Comparison of ENCODE assay signal across 8 cellular contexts in the genomic region with DNA sequence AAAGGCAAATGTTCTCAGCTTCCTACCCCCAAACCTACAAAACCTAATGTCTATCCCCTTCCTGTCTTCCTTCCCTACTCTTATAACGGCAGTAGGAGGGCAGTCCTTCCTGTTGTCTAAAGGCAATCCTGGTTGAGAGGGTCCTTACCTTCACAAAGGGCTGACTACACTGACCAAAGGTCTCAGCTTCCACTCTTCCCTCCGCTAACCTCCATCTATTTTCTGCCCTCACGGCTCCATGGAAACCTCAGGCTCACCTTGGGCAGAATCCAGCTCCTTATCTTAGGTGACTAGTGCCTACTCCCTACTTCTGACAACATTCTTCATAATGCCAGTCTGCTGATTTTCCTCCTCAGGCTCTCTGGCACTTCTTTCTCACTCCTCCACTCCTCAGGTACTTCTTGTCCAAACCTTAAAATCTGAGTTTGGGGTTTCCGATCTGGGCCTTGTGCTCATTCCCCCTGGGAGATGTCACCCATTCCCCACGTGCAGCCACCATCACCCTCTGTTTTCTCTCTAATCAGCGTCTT. TPM values are rescaled to one million over a fixed set of nuclear protein-coding genes. Genes with fewer than 3 reads are reported as not detected.
DNase-seq lines count a peak whose midpoint lies in the region; ATAC-seq, FAIRE-seq and TF ChIP-seq lines count a peak whose summit lies in the region.

No MANE protein-coding gene starts in this region.

- in situ Hi-C loops in GM12878 (cut with MboI): no loop called here

- peak overlapping the region; percentile 90 for H2AFZ ChIP-seq in GM12878 (ENCODE audit: control insufficient read depth, low read depth, low read length)

- H3K79me2 ChIP-seq in GM12878 (ENCODE audit: control insufficient read depth, insufficient read depth, low read length): peaks cover 25% of the 10 kb centered on the region

- RAD21 ChIA-PET in GM12878 (lab: Charles Lee; ENCODE audit: unreplicated experiment): interaction anchor here (0.6 to 1.7 kb wide), 3 partner anchors 8 to 670 kb away, joined by 3 to 9 read pairs (median 3); no protein-coding TSS in a partner anchor

- peaks cover 2% of the 10 kb centered on the region for H3K4me1 ChIP-seq in GM12878 (ENCODE audit: control insufficient read depth, insufficient read depth, low read length)
- H3K4me1 ChIP-seq in lung (ENCODE audit: control insufficient read depth in 2 of 2, insufficient read depth in 2 of 2, low read length in 2 of 2): peaks cover 3 to 8% of the 10 kb centered on the region in 2 donors

- CTCF ChIA-PET in GM12878 (lab: Yijun Ruan, JAX): interaction anchor here (0.7 to 4.3 kb wide), 3 partner anchors 12 to 279 kb away, joined by 3 to 28 read pairs (median 18); no protein-coding TSS in a partner anchor

- H3K27me3 ChIP-seq in GM12878 (replicated peaks in 1 of 2; ENCODE audit: control insufficient read depth in 2 of 2, insufficient read depth in 2 of 2, low read length in 1 of 2) (no peaks in the 10 kb centered on the region), lung (ENCODE audit: control insufficient read depth, insufficient read depth) (no peaks in the 10 kb centered on the region)

- SMC1A ChIA-PET in GM12878 (lab: Charles Lee; ENCODE audit: uncharacterized antibody, unreplicated experiment): interaction anchor here (1.5 kb wide), 1 partner anchor 12 kb away, joined by 8 read pairs; no protein-coding TSS in a partner anchor

- TSS peak; percentile 77 for BruUV-seq in GM12878 (replicated peaks; lab: Mats Ljungman, UMichigan)

- H4K20me1 ChIP-seq in GM12878 (ENCODE audit: control insufficient read depth, insufficient read depth): no peaks in the 10 kb centered on the region

- no peak for TF ChIP-seq CTCF in C4-2B (conservative IDR thresholded peaks at IDR 0.05)
- no peak for TF ChIP-seq CTCF in GM12878 (IDR thresholded peaks at IDR 0.05 in 2 of 3, conservative IDR thresholded peaks at IDR 0.05 in 1 of 3; ENCODE audit: control insufficient read depth in 2 of 3, extremely low read depth in 1 of 3, insufficient read depth in 1 of 3, low read depth in 3 of 3, low read length in 3 of 3)
- no peak for TF ChIP-seq CTCF in lung (IDR thresholded peaks at IDR 0.05; ENCODE audit: control extremely low read depth, extremely low read depth)

- TF ChIP-seq RAD21 in GM12878 (IDR thresholded peaks at IDR 0.05; ENCODE audit: insufficient read depth, low read depth, low read length): no peak

- 29% methylated on average over 6 of the region's 6 CpGs for WGBS in GM12878 (ENCODE audit: insufficient coverage, insufficient replicate concordance, low lambda C conversion rate, missing lambda C conversion rate)
- WGBS in lung, 2 donors: 14 to 18% methylated on average over 6 of the region's 6 CpGs

- TF ChIP-seq EP300 in GM12878 (IDR thresholded peaks at IDR 0.05; ENCODE audit: borderline replicate concordance in 1 of 2, control insufficient read depth in 1 of 2, low read depth in 2 of 2, low read length in 2 of 2): no peak

- POLR2A ChIA-PET in GM12878 (lab: Charles Lee): interaction anchor here (1.2 to 2.5 kb wide), 3 partner anchors 73 to 82 kb away, joined by 5 to 17 read pairs (median 11); a partner anchor contains a TSS

- peak overlapping the region; percentile 90 for H3K4me3 ChIP-seq in GM12878
- H3K4me3 ChIP-seq in lung: peak overlapping the region; percentile 59

- peak overlapping the region; percentile 88 for H3K27ac ChIP-seq in C4-2B
- H3K27ac ChIP-seq in KOPT-K1 (ENCODE audit: low read depth, low read length, poor library complexity, severe bottlenecking): peak overlapping the region; percentile 78
- no peak overlapping the region for H3K27ac ChIP-seq in GM12878 (ENCODE audit: control insufficient read depth, insufficient read depth)
- H3K27ac ChIP-seq in lung (ENCODE audit: low read depth in 1 of 2, low read length in 1 of 2): peak overlapping the region; percentile 85 to 89

- DNase-seq in GM12878 (ENCODE audit: low read depth, low spot score) (no peak), lung (ENCODE audit: low spot score) (peak; percentile 35), urothelium cell line (ENCODE audit: low spot score) (peak; percentile 47), NCI-H526 treated with DMSO at 0.1 percent for 48 hours (lab: John Stamatoyannopoulos, UW) (no peak)
- DNase-seq in stimulated activated CD4-positive, alpha-beta T cell treated with anti-CD3 and anti-CD28 coated beads, Interleukin-2, amount 100 ng/mL, for 48 hours: no peak

- peak; percentile 7 for FAIRE-seq in GM12878 (lab: Jason Lieb, UNC)
- FAIRE-seq in urothelium cell line (lab: Jason Lieb, UNC): no peak

- intact Hi-C loops in GM12878 (cut with micrococcal nuclease; ENCODE audit: unreplicated experiment): loop anchor here (2.0 kb wide), 1 partner anchor 75 kb away; a partner anchor contains a TSS

- ATAC-seq in GM12878: no peak
- ATAC-seq in lung (ENCODE audit: insufficient read depth, low FRiP score): no peak
- no peak for ATAC-seq in GM21529 (IDR thresholded peaks at IDR 0.05; ENCODE audit: unreplicated experiment)

- no peak for TF ChIP-seq POLR2A in GM12878 (IDR thresholded peaks at IDR 0.05; ENCODE audit: low read depth, low read length)

- no peaks in the 10 kb centered on the region for H3K36me3 ChIP-seq in KOPT-K1 (ENCODE audit: insufficient read depth, low read length)
- H3K36me3 ChIP-seq in GM12878 (ENCODE audit: control insufficient read depth in 2 of 2, insufficient read depth in 2 of 2, low read length in 1 of 2): no peaks in the 10 kb centered on the region
- no peaks in the 10 kb centered on the region for H3K36me3 ChIP-seq in lung (ENCODE audit: control insufficient read depth in 2 of 2, insufficient read depth in 2 of 2, low read length in 2 of 2)

- H3K4me2 ChIP-seq in GM12878 (ENCODE audit: control insufficient read depth, insufficient read depth): peak overlapping the region; percentile 44

- H3K9me3 ChIP-seq in KOPT-K1 (ENCODE audit: insufficient read depth, low read length, poor library complexity, severe bottlenecking): peaks cover under 1% of the 10 kb centered on the region
- H3K9me3 ChIP-seq in GM12878 (replicated peaks; ENCODE audit: control insufficient read depth, insufficient read depth, low read length): no peaks in the 10 kb centered on the region; the same call in 1 of the 3 replicates
- H3K9me3 ChIP-seq in lung (ENCODE audit: control insufficient read depth in 2 of 2, insufficient read depth in 1 of 2, low read length in 1 of 2): no peaks in the 10 kb centered on the region

- H3K9ac ChIP-seq in GM12878 (ENCODE audit: control insufficient read depth, insufficient read depth, low read length): peak overlapping the region; percentile 91; the same call in 1 of the 2 replicates

TF ChIP-seq in GM12878, 131 proteins besides CTCF, POLR2A, EP300 and RAD21 (continues in another document):
- peak; percentile 20; the same call in 1 of the 2 replicates for TF ChIP-seq MTA2 (IDR thresholded peaks at IDR 0.05; ENCODE audit: low read depth)
- TF ChIP-seq IRF4 (IDR thresholded peaks at IDR 0.05; ENCODE audit: low read depth, low read length): no peak
- TF ChIP-seq ZNF24 (IDR thresholded peaks at IDR 0.05): no peak
- TF ChIP-seq BHLHE40 (IDR thresholded peaks at IDR 0.05; ENCODE audit: borderline replicate concordance in 1 of 2, low read depth in 2 of 2, low read length in 1 of 2): peak in 1 of 2 experiments; percentile 44; a peak in 1 of 4 replicates
- TF ChIP-seq SUPT20H (IDR thresholded peaks at IDR 0.05; ENCODE audit: borderline replicate concordance, control insufficient read depth, low read depth, low read length): no peak
- no peak for TF ChIP-seq MYC (IDR thresholded peaks at IDR 0.05; ENCODE audit: insufficient read depth, insufficient read length, insufficient replicate concordance, low read length, severe bottlenecking)

RNA-seq across cellular contexts. Expression of a gene that starts 0.5 kb away (rescaled TPM):
- total RNA-seq in GM12878 (2013; cell fraction: nucleolus; rRNA removed): 4.8 and 4.9 TPM in 2 replicates
- total RNA-seq in GM12878 (2014; rRNA removed) (0.05 and 0.11 TPM in 2 replicates), GM12878 (2014; rRNA removed; fragmentation: Illumina TruSeq; extraction: Trizol) (0.37 and 0.40 TPM in 2 replicates), GM12878 (2021) (0.16 and 0.95 TPM in 2 replicates), lung (10 to 100 TPM in 1 of 2 donors, 1 to 10 TPM in 1; 6.0 to 12.3 TPM)
- 0.12 TPM for polyA plus RNA-seq in GM12878 (2011; ENCODE audit: low read depth)
- polyA plus RNA-seq in GM12878 (2011; rRNA removed) (0.64 and 1.8 TPM in 2 replicates), GM12878 (2014; fragmentation: Illumina TruSeq; extraction: Trizol) (0.16 and 0.63 TPM in 2 replicates), GM12878 (2014; fragmentation: Nextera tagmentation; extraction: Ambion mirVana) (under 1 TPM; 0.08 to 0.16 TPM), GM12878 (2014; rRNA removed) (0.22 TPM in 1 of 2 replicates, not detected in the other), GM12878 (2016; fragmentation: Nextera tagmentation; extraction: Ambion mirVana) (under 1 TPM in 1 of 2 experiments, not detected in 1; 0.40 TPM), lung (1 to 10 TPM in 1 of 2 donors, under 1 TPM in 1; 0.61 to 1.4 TPM)
- polyA plus RNA-seq in GM12878 (2011; cell fraction: cytosol; rRNA removed): 0.30 and 0.48 TPM in 2 replicates
- polyA plus RNA-seq in GM12878 (2011; cell fraction: nucleus; rRNA removed): 0.60 and 0.66 TPM in 2 replicates
- 0.24 and 0.32 TPM in 2 replicates for polyA plus RNA-seq in GM12878 (2012)
- polyA minus RNA-seq in GM12878 (2011; rRNA and poly(A)+ RNA removed): 0.66 and 0.98 TPM in 2 replicates
- not detected in 2 replicates for polyA minus RNA-seq in GM12878 (2011; cell fraction: cytosol; rRNA and poly(A)+ RNA removed)
- polyA minus RNA-seq in GM12878 (2011; cell fraction: nucleus; rRNA and poly(A)+ RNA removed): 1.2 and 1.6 TPM in 2 replicates

RNA-seq across cellular contexts. Expression of a gene that starts 0.9 kb away (rescaled TPM):
- 30.1 and 31.0 TPM in 2 replicates for total RNA-seq in GM12878 (2013; cell fraction: nucleolus; rRNA removed)
- total RNA-seq in GM12878 (2014; rRNA removed) (24.5 and 29.4 TPM in 2 replicates), GM12878 (2014; rRNA removed; fragmentation: Illumina TruSeq; extraction: Trizol) (26.7 and 27.8 TPM in 2 replicates), GM12878 (2021) (21.3 and 21.4 TPM in 2 replicates), lung (10 to 100 TPM; 33.6 to 39.4 TPM)
- 10.6 TPM for polyA plus RNA-seq in GM12878 (2011; ENCODE audit: low read depth)
- polyA plus RNA-seq in GM12878 (2011; rRNA removed) (38.2 and 57.7 TPM in 2 replicates), GM12878 (2014; fragmentation: Illumina TruSeq; extraction: Trizol) (25.7 and 37.4 TPM in 2 replicates), GM12878 (2014; fragmentation: Nextera tagmentation; extraction: Ambion mirVana) (10 to 100 TPM in 1 of 2 experiments, 1 to 10 TPM in 1; 7.0 to 13.4 TPM), GM12878 (2014; rRNA removed) (21.9 and 22.4 TPM in 2 replicates), GM12878 (2016; fragmentation: Nextera tagmentation; extraction: Ambion mirVana) (10 to 100 TPM; 10.6 to 36.8 TPM), lung (10 to 100 TPM; 22.2 to 23.1 TPM)
- 16.2 and 18.9 TPM in 2 replicates for polyA plus RNA-seq in GM12878 (2011; cell fraction: cytosol; rRNA removed)
- polyA plus RNA-seq in GM12878 (2011; cell fraction: nucleus; rRNA removed): 9.7 and 12.9 TPM in 2 replicates
- 17.6 and 25.0 TPM in 2 replicates for polyA plus RNA-seq in GM12878 (2012)
- polyA minus RNA-seq in GM12878 (2011; rRNA and poly(A)+ RNA removed): 21.4 and 36.2 TPM in 2 replicates
- 11.5 and 16.3 TPM in 2 replicates for polyA minus RNA-seq in GM12878 (2011; cell fraction: cytosol; rRNA and poly(A)+ RNA removed)
- polyA minus RNA-seq in GM12878 (2011; cell fraction: nucleus; rRNA and poly(A)+ RNA removed): 7.0 and 10.2 TPM in 2 replicates

Comparison
In these comparisons a context has a peak if more than half of its experiments do, and no peak if none do; other contexts are left out.
1. DNase-seq: peak in lung (single experiment) and urothelium cell line (single experiment); none in GM12878 (single experiment), NCI-H526 treated with DMSO at 0.1 percent for 48 hours (single experiment) and stimulated activated CD4-positive, alpha-beta T cell treated with anti-CD3 and anti-CD28 coated beads, Interleukin-2, amount 100 ng/mL, for 48 hours (0 of 2).